In the genomic region with DNA sequence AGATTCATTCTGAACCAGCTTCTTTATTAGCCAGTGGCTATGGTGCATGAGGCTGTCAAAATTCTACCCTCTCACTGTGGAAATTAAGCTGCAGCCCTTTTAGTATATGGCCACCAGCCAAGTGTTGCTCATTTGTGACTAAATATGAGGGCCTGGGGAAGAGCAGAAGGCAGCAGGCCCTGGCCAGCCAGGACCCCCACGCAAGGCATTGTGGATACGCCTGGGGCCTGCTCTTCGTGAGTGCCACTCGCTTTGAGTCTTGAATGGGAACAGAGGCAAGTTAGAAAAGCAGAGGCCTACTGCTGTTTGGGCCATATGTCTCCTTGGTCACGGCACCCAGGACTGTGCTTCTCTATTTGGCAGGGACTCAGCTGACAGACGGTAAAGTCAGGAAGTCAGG, we compare ENCODE assay signal across 10 cellular contexts. TPM values are rescaled to one million over a fixed set of nuclear protein-coding genes. Genes with fewer than 3 reads are reported as not detected.
DNase-seq lines count a peak whose midpoint lies in the region; ATAC-seq and TF ChIP-seq lines count a peak whose summit lies in the region.
"Had no signal": no experiment of that assay in that cellular context is flagged by ENCODE, and none has a peak within 500 bp of the region (broad histone marks: within the 10 kb centered on the region; RNA-seq: fewer than 3 reads in every experiment).

No MANE protein-coding gene starts in this region.

- H3K27ac ChIP-seq in caudate nucleus (ENCODE audit: low read depth, low read length), result peak overlapping the region; percentile 24
- peak overlapping the region; percentile 62 to 74 (median 63) for H3K27ac ChIP-seq in upper lobe of left lung

- TF ChIP-seq POLR2A in upper lobe of left lung (IDR thresholded peaks at IDR 0.05), result no peak

- peaks cover 2% of the 10 kb centered on the region for H3K36me3 Mint-ChIP-seq in activated CD8-positive, alpha-beta memory T cell treated with anti-CD3 and anti-CD28 coated beads, Interleukin-2, amount 10 ng/mL, durations not matched to agents 7 days and 5 days
- H3K36me3 Mint-ChIP-seq in memory B cell, result no peaks in the 10 kb centered on the region

- H3K27me3 Mint-ChIP-seq in activated CD8-positive, alpha-beta memory T cell treated with anti-CD3 and anti-CD28 coated beads, Interleukin-2, amount 10 ng/mL, durations not matched to agents 7 days and 5 days, result peaks cover 44% of the 10 kb centered on the region
- peaks cover 5% of the 10 kb centered on the region for H3K27me3 Mint-ChIP-seq in memory B cell

- no peaks in the 10 kb centered on the region for H3K9me3 ChIP-seq in upper lobe of left lung

- WGBS in upper lobe of left lung, 2 donors, result 63% methylated on average over 6 of the region's 6 CpGs; no CpG with 5 or more reads in 1 of the 2 donors

- no peak for TF ChIP-seq CTCF in upper lobe of left lung (IDR thresholded peaks at IDR 0.05)

- no peaks in the 10 kb centered on the region for H3K9me3 Mint-ChIP-seq in activated CD8-positive, alpha-beta memory T cell treated with anti-CD3 and anti-CD28 coated beads, Interleukin-2, amount 10 ng/mL, durations not matched to agents 7 days and 5 days (ENCODE audit: low read depth)
- H3K9me3 Mint-ChIP-seq in memory B cell, result no peaks in the 10 kb centered on the region

- DNase-seq in activated CD8-positive, alpha-beta memory T cell treated with anti-CD3 and anti-CD28 coated beads, Interleukin-2, amount 10 ng/mL, durations not matched to agents 7 days and 5 days, result no peak
- DNase-seq in activated CD8-positive, alpha-beta memory T cell treated with anti-CD3 and anti-CD28 coated beads, Interleukin-2, amount 50 U/mL, for 4 hours, result no peak
- DNase-seq in caudate nucleus (lab: John Stamatoyannopoulos, UW), result peak in 1 of 61 donors; percentile 86
- DNase-seq in memory B cell (ENCODE audit: low spot score in 2 of 2), result no peak
- DNase-seq in upper lobe of left lung, result peak in 1 of 2 donors; percentile 24
- no peak for DNase-seq in NCI-H226
- DNase-seq in epidermal melanocyte (ENCODE audit: insufficient read length, low spot score), result no peak
- DNase-seq: glutamatergic neuron, nephron progenitor cell had no signal

- H3K36me3 ChIP-seq in upper lobe of left lung, result no peaks in the 10 kb centered on the region

- peaks cover 28 to 43% (median 34%) of the 10 kb centered on the region in 4 donors for H3K4me1 ChIP-seq in upper lobe of left lung

- ATAC-seq in activated CD8-positive, alpha-beta memory T cell treated with anti-CD3 and anti-CD28 coated beads, Interleukin-2, amount 10 ng/mL, durations not matched to agents 7 days and 5 days, result no peak
- no peak for ATAC-seq in memory B cell (ENCODE audit: low read depth)
- peak in 1 of 2 donors; percentile 42 for ATAC-seq in upper lobe of left lung (ENCODE audit: low FRiP score in 2 of 2)
- ATAC-seq in HG03159 (IDR thresholded peaks at IDR 0.05; ENCODE audit: unreplicated experiment), result no peak

- CTCF ChIA-PET in activated CD8-positive, alpha-beta memory T cell treated with anti-CD3 and anti-CD28 coated beads, Interleukin-2, amount 10 ng/mL, durations not matched to agents 7 days and 5 days (lab: Charles Lee), result interaction anchor here (0.9 to 2.8 kb wide), 6 partner anchors 16 to 102 kb away, joined by 3 to 18 read pairs (median 6); no protein-coding TSS in a partner anchor

- H3K4me1 Mint-ChIP-seq in activated CD8-positive, alpha-beta memory T cell treated with anti-CD3 and anti-CD28 coated beads, Interleukin-2, amount 10 ng/mL, durations not matched to agents 7 days and 5 days, result peaks cover 49% of the 10 kb centered on the region
- H3K4me1 Mint-ChIP-seq in memory B cell, result peaks cover 18% of the 10 kb centered on the region

- H3K27ac Mint-ChIP-seq in activated CD8-positive, alpha-beta memory T cell treated with anti-CD3 and anti-CD28 coated beads, Interleukin-2, amount 10 ng/mL, durations not matched to agents 7 days and 5 days, result peak overlapping the region; percentile 76
- peak overlapping the region; percentile 63 for H3K27ac Mint-ChIP-seq in memory B cell
- H3K27ac Mint-ChIP-seq: nephron progenitor cell had no signal

- H3K27me3 ChIP-seq in upper lobe of left lung, result no peaks in the 10 kb centered on the region

- no peak for TF ChIP-seq EP300 in upper lobe of left lung (IDR thresholded peaks at IDR 0.05)

- no peak overlapping the region for H3K4me3 Mint-ChIP-seq in activated CD8-positive, alpha-beta memory T cell treated with anti-CD3 and anti-CD28 coated beads, Interleukin-2, amount 10 ng/mL, durations not matched to agents 7 days and 5 days
- H3K4me3 Mint-ChIP-seq in memory B cell, result no peak overlapping the region
- H3K4me3 Mint-ChIP-seq: nephron progenitor cell had no signal

- H3K4me3 ChIP-seq in upper lobe of left lung, result no peak overlapping the region

RNA-seq across cellular contexts. Expression of a gene that starts 10.9 kb away (rescaled TPM):
- under 1 TPM; 0.14 to 0.20 TPM for total RNA-seq in activated CD8-positive, alpha-beta memory T cell treated with anti-CD3 and anti-CD28 coated beads, Interleukin-2, amount 10 ng/mL, durations not matched to agents 7 days and 5 days
- total RNA-seq in upper lobe of left lung, result 10 to 100 TPM in 2 of 6 donors, 1 to 10 TPM in 4; 2.7 to 15.7 (median 6.4) TPM
